ENCODE assay signal across 27 cellular contexts in genomic region chr3:12280333-12280732, GRCh38. TPM values are rescaled to one million over a fixed set of nuclear protein-coding genes. Genes with fewer than 3 reads are reported as not detected.
DNase-seq lines count a peak whose midpoint lies in the region; ATAC-seq, FAIRE-seq and TF ChIP-seq lines count a peak whose summit lies in the region.
"Had no signal": no experiment of that assay in that cellular context is flagged by ENCODE, and none has a peak within 500 bp of the region (broad histone marks: within the 10 kb centered on the region; RNA-seq: fewer than 3 reads in every experiment).

No MANE protein-coding gene starts in this region.

- H3K27me3 ChIP-seq in IMR-90 (ENCODE audit: control insufficient read depth, insufficient read depth, low read length) (no peaks in the 10 kb centered on the region), hepatocyte (no peaks in the 10 kb centered on the region), neural progenitor cell (peaks cover 29% of the 10 kb centered on the region), Caco-2 (replicated peaks; ENCODE audit: control insufficient read depth, insufficient read depth, low read length) (no peaks in the 10 kb centered on the region)
- H3K27me3 ChIP-seq: BLaER1 treated with 17β-estradiol and CSF1 and Interleukin-3, amounts not matched to agents 10 nM and 100 nM; MG63 had no signal

- no TSS peak for BruUV-seq in IMR-90 (replicated peaks; lab: Mats Ljungman, UMichigan)
- BruUV-seq in Caco-2 (replicated peaks; lab: Mats Ljungman, UMichigan): no TSS peak

- H3K27ac ChIP-seq in A549 (0 out of 6 replicates have a peak overlapping the region, but pooled peaks of 1 of the 2 experiments have one; percentile 9), IMR-90 (ENCODE audit: insufficient read depth, low read length) (no peak overlapping the region), hepatocyte (no peak overlapping the region), neural progenitor cell (no peak overlapping the region)
- H3K27ac ChIP-seq: 22Rv1; BLaER1 treated with 17β-estradiol and CSF1 and Interleukin-3, amounts not matched to agents 10 nM and 100 nM; SK-N-MC had no signal

- H3K36me3 Mint-ChIP-seq in neural progenitor cell (no peaks in the 10 kb centered on the region), Caco-2 (ENCODE audit: insufficient read depth, unreplicated experiment) (no peaks in the 10 kb centered on the region)

- H3K9me3 Mint-ChIP-seq in neural progenitor cell: peaks cover 2% of the 10 kb centered on the region
- H3K9me3 Mint-ChIP-seq in Caco-2 (ENCODE audit: unreplicated experiment): no peaks in the 10 kb centered on the region

- no peak overlapping the region for H2AK9ac ChIP-seq in IMR-90 (replicated peaks; ENCODE audit: low read depth, low read length, poor library complexity)

- POLR2A ChIA-PET in A549 (lab: Yijun Ruan, JAX) (no interaction called here), IMR-90 (lab: Charles Lee; ENCODE audit: unreplicated experiment) (no interaction called here), Caco-2 (lab: Charles Lee) (no interaction called here)

- H3K4me1 Mint-ChIP-seq in neural progenitor cell (no peaks in the 10 kb centered on the region), Caco-2 (ENCODE audit: low read depth, unreplicated experiment) (no peaks in the 10 kb centered on the region)

- H2BK120ac ChIP-seq in IMR-90 (ENCODE audit: low read depth, low read length): no peak overlapping the region

- DNase-seq in A549 (ENCODE audit: low read depth in 1 of 2, low spot score in 1 of 2) (no peak), IMR-90 (no peak), hepatocyte (ENCODE audit: low spot score) (no peak), neural progenitor cell (ENCODE audit: low spot score) (no peak), 8988T (no peak), Caco-2 (no peak), NCI-H1105 treated with DMSO at 0.1 percent for 48 hours (lab: John Stamatoyannopoulos, UW) (no peak), NCI-H2107 treated with DMSO at 0.1 percent for 48 hours (lab: John Stamatoyannopoulos, UW; ENCODE audit: unreplicated experiment) (no peak)
- DNase-seq: CD4-positive, alpha-beta T cell; DMS53; EL; GDM1; KBM-7; MG63; NCI-H1694; NCI-H2081; NCI-H2171; NCI-H226; NCI-H510A; NCI-H69; SIG-M5 had no signal

- no peak overlapping the region for H4K8ac ChIP-seq in IMR-90 (ENCODE audit: low read depth in 2 of 2, low read length in 2 of 2)

- peak overlapping the region; percentile 68; the same call in 1 of the 2 replicates for H3K18ac ChIP-seq in IMR-90 (ENCODE audit: low read depth, low read length)

- no peak overlapping the region for H2BK20ac ChIP-seq in IMR-90 (ENCODE audit: low read depth, low read length)

- H3K4me1 ChIP-seq in A549 (peaks cover 9% of the 10 kb centered on the region; the same call in 2 of the 3 replicates), IMR-90 (ENCODE audit: control insufficient read depth, insufficient read depth, low read length) (peaks cover 4% of the 10 kb centered on the region; the same call in 1 of the 2 replicates), hepatocyte (ENCODE audit: insufficient read depth) (no peaks in the 10 kb centered on the region), neural progenitor cell (no peaks in the 10 kb centered on the region), Caco-2 (no peaks in the 10 kb centered on the region)

- no peaks in the 10 kb centered on the region for H3K79me1 ChIP-seq in IMR-90 (ENCODE audit: low read depth in 1 of 2, low read length in 2 of 2)

- H4K91ac ChIP-seq in IMR-90 (ENCODE audit: insufficient read depth, low read depth, low read length): no peak overlapping the region

- H2AK5ac ChIP-seq in IMR-90 (ENCODE audit: low read depth, low read length): no peak overlapping the region

- in situ Hi-C loops in IMR-90 (cut with MboI; ENCODE audit: low sequenced_read_pairs): no loop called here

- WGBS in A549 (ENCODE audit: missing lambda C conversion rate): 68% methylated on average over 10 of the region's 10 CpGs
- WGBS in IMR-90 (ENCODE audit: extremely low coverage in 2 of 2, insufficient read length in 1 of 2), 2 experiments: 67% methylated on average over 3 of the region's 10 CpGs; no CpG with 5 or more reads in 1 of the 2 experiments
- WGBS in hepatocyte (ENCODE audit: low lambda C conversion rate, missing lambda C conversion rate): 44% methylated on average over 10 of the region's 10 CpGs

- no peak overlapping the region for H2BK15ac ChIP-seq in IMR-90 (ENCODE audit: low read depth, low read length)

- no peaks in the 10 kb centered on the region for H3K79me2 ChIP-seq in hepatocyte
- no peaks in the 10 kb centered on the region for H3K79me2 ChIP-seq in neural progenitor cell (ENCODE audit: low read depth)

- TF ChIP-seq POLR2A in A549 (IDR thresholded peaks at IDR 0.05; ENCODE audit: low read length) (no peak), IMR-90 (IDR thresholded peaks at IDR 0.05; ENCODE audit: low read depth, low read length) (no peak)

- CTCF ChIA-PET in A549 (lab: Yijun Ruan, JAX): interaction anchor here (0.7 kb wide), 1 partner anchor 104 kb away, joined by 3 read pairs; no protein-coding TSS in a partner anchor
- CTCF ChIA-PET in IMR-90 (lab: Yijun Ruan, JAX): no interaction called here
- CTCF ChIA-PET in Caco-2 (lab: Charles Lee): no interaction called here

- no peak overlapping the region for H3K14ac ChIP-seq in IMR-90 (replicated peaks; ENCODE audit: low read depth, low read length)

- TF ChIP-seq CTCF in A549 (IDR thresholded peaks at IDR 0.05) (no peak), IMR-90 (conservative IDR thresholded peaks at IDR 0.05; ENCODE audit: low read depth, low read length) (no peak), hepatocyte (IDR thresholded peaks at IDR 0.05; ENCODE audit: poor library complexity) (no peak), neural progenitor cell (IDR thresholded peaks at IDR 0.05) (no peak), Caco-2 (IDR thresholded peaks at IDR 0.05; ENCODE audit: insufficient read depth in 1 of 2, low read depth in 1 of 2, low read length in 1 of 2, severe bottlenecking in 1 of 2, unreplicated experiment in 1 of 2) (no peak)

- no peak overlapping the region for H2BK5ac ChIP-seq in IMR-90 (ENCODE audit: low read depth, low read length, poor library complexity, severe bottlenecking)

- TF ChIP-seq RAD21 in A549 (conservative IDR thresholded peaks at IDR 0.05 in 1 of 2, IDR thresholded peaks at IDR 0.05 in 1 of 2) (no peak), IMR-90 (IDR thresholded peaks at IDR 0.05; ENCODE audit: low read length) (no peak)

- H3K9ac ChIP-seq in IMR-90 (ENCODE audit: low read depth, low read length) (no peak overlapping the region), neural progenitor cell (no peak overlapping the region)
- H3K9ac ChIP-seq: BLaER1 treated with 17β-estradiol and CSF1 and Interleukin-3, amounts not matched to agents 10 nM and 100 nM had no signal

- H4K20me1 ChIP-seq in IMR-90 (ENCODE audit: insufficient read depth, low read length) (no peaks in the 10 kb centered on the region), hepatocyte (ENCODE audit: insufficient read depth, poor library complexity, severe bottlenecking) (no peaks in the 10 kb centered on the region), neural progenitor cell (ENCODE audit: low read depth) (no peaks in the 10 kb centered on the region)
- H4K20me1 ChIP-seq: BLaER1 treated with 17β-estradiol and CSF1 and Interleukin-3, amounts not matched to agents 10 nM and 100 nM had no signal

- H2AFZ ChIP-seq in IMR-90 (replicated peaks; ENCODE audit: low read length, poor library complexity): peak overlapping the region; percentile 36
- H2AFZ ChIP-seq in hepatocyte: no peak overlapping the region
- H2AFZ ChIP-seq in neural progenitor cell (replicated peaks): peak overlapping the region; percentile 55

- H3K27ac Mint-ChIP-seq in neural progenitor cell (no peak overlapping the region), Caco-2 (ENCODE audit: unreplicated experiment) (no peak overlapping the region)
- H3K27ac Mint-ChIP-seq: CD4-positive, alpha-beta T cell had no signal

- H3K4me2 ChIP-seq in A549 (peak overlapping the region; percentile 1; the same call in 2 of the 3 replicates), IMR-90 (ENCODE audit: low read depth, low read length) (peak overlapping the region; percentile 55; the same call in 1 of the 2 replicates), hepatocyte (peak overlapping the region; percentile 17), neural progenitor cell (no peak overlapping the region)
- H3K4me2 ChIP-seq: BLaER1 treated with 17β-estradiol and CSF1 and Interleukin-3, amounts not matched to agents 10 nM and 100 nM had no signal

- H3K9me2 ChIP-seq in hepatocyte (replicated peaks; ENCODE audit: insufficient read depth): no peaks in the 10 kb centered on the region

- intact Hi-C loops in IMR-90 (cut with micrococcal nuclease): no loop called here
- intact Hi-C loops in Caco-2 (cut with micrococcal nuclease; ENCODE audit: unreplicated experiment): loop anchor here (10.0 kb wide), 2 partner anchors 124 to 164 kb away; no protein-coding TSS in a partner anchor

- H3K36me3 ChIP-seq in IMR-90 (ENCODE audit: control insufficient read depth, insufficient read depth, low read length) (no peaks in the 10 kb centered on the region), hepatocyte (replicated peaks; ENCODE audit: insufficient read depth, low read depth) (no peaks in the 10 kb centered on the region), neural progenitor cell (no peaks in the 10 kb centered on the region), Caco-2 (ENCODE audit: control insufficient read depth, insufficient read depth, low read length) (no peaks in the 10 kb centered on the region)
- H3K36me3 ChIP-seq: BLaER1 treated with 17β-estradiol and CSF1 and Interleukin-3, amounts not matched to agents 10 nM and 100 nM; MG63 had no signal

- H3K4me3 Mint-ChIP-seq in neural progenitor cell: no peak overlapping the region
- H3K4me3 Mint-ChIP-seq in Caco-2 (ENCODE audit: unreplicated experiment): no peak overlapping the region
- H3K4me3 Mint-ChIP-seq: CD4-positive, alpha-beta T cell had no signal

- TF ChIP-seq EP300 in A549 (IDR thresholded peaks at IDR 0.05): no peak

- H3F3A ChIP-seq in neural progenitor cell (ENCODE audit: low read depth): no peaks in the 10 kb centered on the region

- FAIRE-seq in A549 (lab: Jason Lieb, UNC): no peak
- FAIRE-seq: GM12878, H1, HTR-8/SVneo had no signal

- no peak overlapping the region for H3K56ac ChIP-seq in IMR-90 (ENCODE audit: extremely low read depth, insufficient read depth, low read length)

- H3K27me3 Mint-ChIP-seq in neural progenitor cell (ENCODE audit: insufficient read depth, low read depth): peaks cover 4% of the 10 kb centered on the region
- no peaks in the 10 kb centered on the region for H3K27me3 Mint-ChIP-seq in Caco-2 (ENCODE audit: insufficient read depth, unreplicated experiment)

- no peak overlapping the region for H3K4ac ChIP-seq in IMR-90 (ENCODE audit: low read depth, low read length)

- H3K23ac ChIP-seq in IMR-90 (ENCODE audit: low read depth, low read length): no peak overlapping the region

- ATAC-seq in A549 (peak in 1 of 2 experiments; percentile 59; a peak in 3 of 6 replicates), IMR-90 (ENCODE audit: low read depth) (no peak)
- ATAC-seq: GM12878 had no signal

- no peak overlapping the region for H3K4me3 ChIP-seq in A549
- no peak overlapping the region for H3K4me3 ChIP-seq in IMR-90 (ENCODE audit: insufficient read depth, low read depth, low read length)
- no peak overlapping the region for H3K4me3 ChIP-seq in hepatocyte
- no peak overlapping the region for H3K4me3 ChIP-seq in neural progenitor cell
- no peak overlapping the region for H3K4me3 ChIP-seq in Caco-2 (ENCODE audit: low read depth, low read length)
- H3K4me3 ChIP-seq: BLaER1 treated with 17β-estradiol and CSF1 and Interleukin-3, amounts not matched to agents 10 nM and 100 nM; GM12878; MG63; SK-N-MC had no signal

- peaks cover 4% of the 10 kb centered on the region; the same call in 1 of the 2 replicates for H3K9me1 ChIP-seq in IMR-90 (ENCODE audit: insufficient read depth, low read length)

- dilution Hi-C loops in IMR-90 (cut with HindIII; ENCODE audit: low sequenced_read_pairs, unreplicated experiment): no loop called here

- peak overlapping the region; percentile 36; the same call in 1 of the 2 replicates for H4K5ac ChIP-seq in IMR-90 (ENCODE audit: low read depth, low read length)

- no peaks in the 10 kb centered on the region for H3K9me3 ChIP-seq in A549
- no peaks in the 10 kb centered on the region for H3K9me3 ChIP-seq in IMR-90 (ENCODE audit: control insufficient read depth, insufficient read depth, low read length)
- no peaks in the 10 kb centered on the region for H3K9me3 ChIP-seq in hepatocyte (ENCODE audit: low read depth)
- H3K9me3 ChIP-seq in neural progenitor cell (ENCODE audit: low read depth): no peaks in the 10 kb centered on the region
- no peaks in the 10 kb centered on the region for H3K9me3 ChIP-seq in Caco-2
- H3K9me3 ChIP-seq: MG63 had no signal

RNA-seq across cellular contexts. Expression of gene PPARG, which starts 8.5 kb away (rescaled TPM):
- polyA plus RNA-seq in A549 (2011; rRNA removed): 43.1 and 51.0 TPM in 2 replicates
- 15.6 and 18.4 TPM in 2 replicates for polyA plus RNA-seq in A549 (2012; cell fraction: cytosol; rRNA removed)
- 8.5 and 10.5 TPM in 2 replicates for polyA plus RNA-seq in A549 (2012; cell fraction: nucleus; rRNA removed)
- 34.6 to 38.9 TPM (median 35.2 TPM) in 3 replicates for polyA plus RNA-seq in A549 (2017; fragmentation: RNase III; extraction: RNeasy Plus Mini Kit Qiagen cat#74134 plus additional on column Dnase treatment)
- polyA minus RNA-seq in A549 (2011; rRNA and poly(A)+ RNA removed): 51.3 and 55.0 TPM in 2 replicates
- total RNA-seq in IMR-90 (2012; rRNA removed): 21.9 and 23.8 TPM in 2 replicates
- 11.2 and 11.5 TPM in 2 replicates for polyA plus RNA-seq in IMR-90 (2012; rRNA removed)
- 5.5 and 9.1 TPM in 2 replicates for polyA plus RNA-seq in IMR-90 (2012; cell fraction: cytosol; rRNA removed)
- 2.9 and 14.1 TPM in 2 replicates for polyA plus RNA-seq in IMR-90 (2012; cell fraction: nucleus; rRNA removed; ENCODE audit: low replicate concordance)
- total RNA-seq in hepatocyte: 37.9 and 39.6 TPM in 2 replicates
- polyA plus RNA-seq in hepatocyte: 25.1 and 25.3 TPM in 2 replicates
- 0.50 TPM in 1 of 2 replicates, not detected in the other for total RNA-seq in neural progenitor cell (ENCODE audit: low replicate concordance)
- total RNA-seq in Caco-2 (2022): 15.6 and 22.1 TPM in 2 replicates
- total RNA-seq: H1 had no signal

Comparison
In these comparisons a context has a peak if more than half of its experiments do, and no peak if none do; other contexts are left out.
1. RNA of gene PPARG, which starts 8.5 kb away (total RNA-seq): 37.9 to 39.6 TPM in hepatocyte, 21.9 to 23.8 TPM in IMR-90 and 15.6 to 22.1 TPM in Caco-2; 0.50 TPM in neural progenitor cell; every median in the first group is over 10 times any median in the second.